ENCODE assay signal across 11 cellular contexts in genomic region chr22:46681010-46681409, GRCh38. TPM values are rescaled to one million over a fixed set of nuclear protein-coding genes. Genes with fewer than 3 reads are reported as not detected.
DNase-seq lines count a peak whose midpoint lies in the region; ATAC-seq and TF ChIP-seq lines count a peak whose summit lies in the region.
"Had no signal": no experiment of that assay in that cellular context is flagged by ENCODE, and none has a peak within 500 bp of the region (broad histone marks: within the 10 kb centered on the region; RNA-seq: fewer than 3 reads in every experiment).

No MANE protein-coding gene starts in this region.

- no peaks in the 10 kb centered on the region for H3K9me3 ChIP-seq in CD4-positive, alpha-beta T cell (ENCODE audit: control insufficient read depth, low read length)
- H3K9me3 ChIP-seq in SK-N-SH, result no peaks in the 10 kb centered on the region
- H3K9me3 ChIP-seq: gastroesophageal sphincter had no signal

- DNase-seq in CD4-positive, alpha-beta T cell, result no peak
- DNase-seq in GM13976 (ENCODE audit: low spot score) (peak; percentile 66), SK-N-SH (peak; percentile 78), fibroblast of pulmonary artery (ENCODE audit: low read depth) (no peak), GOT3 (lab: John Stamatoyannopoulos, UW) (no peak), posterior vena cava (ENCODE audit: low spot score) (no peak)

- H3K27ac ChIP-seq in CD4-positive, alpha-beta T cell (ENCODE audit: low read depth, low read length), result no peak overlapping the region
- H3K27ac ChIP-seq in SK-N-SH (ENCODE audit: low read depth in 2 of 2, low read length in 1 of 2), result no peak overlapping the region
- H3K27ac ChIP-seq: gastroesophageal sphincter had no signal

- WGBS in SK-N-SH (ENCODE audit: low lambda C conversion rate), result 92% methylated on average over 5 of the region's 7 CpGs

- no peaks in the 10 kb centered on the region for H4K20me1 ChIP-seq in SK-N-SH (ENCODE audit: insufficient read depth)

- no peak overlapping the region for H2AFZ ChIP-seq in SK-N-SH (ENCODE audit: low read depth)

- in situ Hi-C loops in GM13976 (cut with MboI; ENCODE audit: low sequenced_read_pairs, unreplicated experiment), result loop anchor here (10.0 kb wide), 1 partner anchor 116 kb away; no protein-coding TSS in a partner anchor

- peaks cover 0 to 11% of the 10 kb centered on the region in 2 experiments for H3K36me3 ChIP-seq in SK-N-SH (replicated peaks in 1 of 2; ENCODE audit: control insufficient read depth in 1 of 2, insufficient read depth in 2 of 2, low read length in 1 of 2)

- CTCF ChIA-PET in CD4-positive, alpha-beta T cell (lab: Charles Lee), result interaction anchor here (0.7 kb wide), 1 partner anchor 79 kb away, joined by 3 read pairs; no protein-coding TSS in a partner anchor
- CTCF ChIA-PET in SK-N-SH (lab: Yijun Ruan, JAX), result interaction anchor here (0.5 to 4.0 kb wide), 6 partner anchors 10 to 125 kb away, joined by 3 to 21 read pairs (median 4); no protein-coding TSS in a partner anchor

- peaks cover 20% of the 10 kb centered on the region for H3K36me3 Mint-ChIP-seq in CD4-positive, alpha-beta T cell (ENCODE audit: low read depth)

- TF ChIP-seq RAD21 in SK-N-SH (IDR thresholded peaks at IDR 0.05; ENCODE audit: low read length), result peak; percentile 27; the same call in 1 of the 2 replicates

- no peak for TF ChIP-seq EP300 in SK-N-SH (IDR thresholded peaks at IDR 0.05; ENCODE audit: borderline replicate concordance in 1 of 2, low read depth in 1 of 2, low read length in 1 of 2)

- H3K4me3 Mint-ChIP-seq in CD4-positive, alpha-beta T cell, result no peak overlapping the region
- H3K4me3 Mint-ChIP-seq: activated naive CD8-positive, alpha-beta T cell; nephron had no signal

- H3K27me3 ChIP-seq in CD4-positive, alpha-beta T cell (ENCODE audit: control insufficient read depth, insufficient read depth, low read length), result no peaks in the 10 kb centered on the region
- H3K27me3 ChIP-seq in SK-N-SH (ENCODE audit: insufficient read depth), result no peaks in the 10 kb centered on the region
- H3K27me3 ChIP-seq: gastroesophageal sphincter had no signal

- H3K4me2 ChIP-seq in SK-N-SH, result no peak overlapping the region

- peaks cover 5% of the 10 kb centered on the region for H3F3A ChIP-seq in SK-N-SH (replicated peaks; ENCODE audit: insufficient read depth)

- H3K4me3 ChIP-seq in SK-N-SH (ENCODE audit: low read depth in 2 of 2, low read length in 1 of 2) (no peak overlapping the region), fibroblast of pulmonary artery (replicated peaks; ENCODE audit: low read depth, low read length) (no peak overlapping the region)
- H3K4me3 ChIP-seq: gastroesophageal sphincter had no signal

- no peaks in the 10 kb centered on the region for H3K79me2 ChIP-seq in SK-N-SH (ENCODE audit: insufficient read depth)

- H3K4me1 Mint-ChIP-seq in CD4-positive, alpha-beta T cell (ENCODE audit: low read depth), result peaks cover 22% of the 10 kb centered on the region
- H3K4me1 Mint-ChIP-seq: nephron had no signal

- intact Hi-C loops in CD4-positive, alpha-beta T cell (cut with DNase I, micrococcal nuclease), result no loop called here
- intact Hi-C loops in posterior vena cava (cut with DNase I), result no loop called here

- ATAC-seq in CD4-positive, alpha-beta T cell (ENCODE audit: poor library complexity), result no peak
- ATAC-seq in HG02623 (IDR thresholded peaks at IDR 0.05; ENCODE audit: unreplicated experiment) (no peak), GM21619 (IDR thresholded peaks at IDR 0.05; ENCODE audit: unreplicated experiment) (no peak)
- ATAC-seq: gastroesophageal sphincter had no signal

- POLR2A ChIA-PET in CD4-positive, alpha-beta T cell (lab: Charles Lee), result interaction anchor here (1.0 kb wide), 1 partner anchor 58 kb away, joined by 3 read pairs; no protein-coding TSS in a partner anchor
- POLR2A ChIA-PET in SK-N-SH (lab: Yijun Ruan, JAX), result no interaction called here

- no peaks in the 10 kb centered on the region for H3K27me3 Mint-ChIP-seq in CD4-positive, alpha-beta T cell
- H3K27me3 Mint-ChIP-seq: activated naive CD8-positive, alpha-beta T cell had no signal

- peak overlapping the region; percentile 56 for H3K27ac Mint-ChIP-seq in CD4-positive, alpha-beta T cell
- H3K27ac Mint-ChIP-seq: activated naive CD8-positive, alpha-beta T cell; nephron had no signal

- no peak for TF ChIP-seq CTCF in CD4-positive, alpha-beta T cell (IDR thresholded peaks at IDR 0.05)
- peak; percentile 51 for TF ChIP-seq CTCF in GM13976 (IDR thresholded peaks at IDR 0.05; ENCODE audit: borderline replicate concordance, control extremely low read depth, extremely low read depth, insufficient read depth, missing control alignments)
- peak; percentile 53 for TF ChIP-seq CTCF in SK-N-SH (IDR thresholded peaks at IDR 0.05)
- peak; percentile 17 for TF ChIP-seq CTCF in fibroblast of pulmonary artery (IDR thresholded peaks at IDR 0.05; ENCODE audit: low read length, missing control alignments)

- H3K9me2 ChIP-seq in SK-N-SH, result no peaks in the 10 kb centered on the region

- no peaks in the 10 kb centered on the region; a peak in 1 of 4 replicates for H3K4me1 ChIP-seq in SK-N-SH (ENCODE audit: control insufficient read depth in 1 of 2, insufficient read depth in 2 of 2, low read depth in 1 of 2, low read length in 1 of 2)

- H3K9me3 Mint-ChIP-seq in CD4-positive, alpha-beta T cell, result no peaks in the 10 kb centered on the region
- H3K9me3 Mint-ChIP-seq: nephron had no signal

- no peak overlapping the region for H3K9ac ChIP-seq in SK-N-SH

TF ChIP-seq in SK-N-SH, 30 proteins besides CTCF, POLR2A, EP300 and RAD21 (continues in another document):
- TF ChIP-seq REST (IDR thresholded peaks at IDR 0.05; ENCODE audit: low read depth, low read length) (no peak), FOSL2 (IDR thresholded peaks at IDR 0.05; ENCODE audit: borderline replicate concordance, low read depth) (no peak), ZBTB33 (IDR thresholded peaks at IDR 0.05; ENCODE audit: borderline replicate concordance, low read depth) (no peak), MXI1 (IDR thresholded peaks at IDR 0.05; ENCODE audit: low read depth, low read length) (no peak), SIN3A (IDR thresholded peaks at IDR 0.05; ENCODE audit: borderline replicate concordance, low read depth, low read length) (no peak), GATA2 (CRISPR knock-in tag; IDR thresholded peaks at IDR 0.05) (no peak), USF2 (IDR thresholded peaks at IDR 0.05; ENCODE audit: borderline replicate concordance, low read depth, low read length) (no peak), NFIC (IDR thresholded peaks at IDR 0.05; ENCODE audit: borderline replicate concordance) (no peak), SMC3 (IDR thresholded peaks at IDR 0.05; ENCODE audit: low read depth, low read length) (no peak)

RNA-seq across cellular contexts. Expression of gene CERK, which starts 57.0 kb away (rescaled TPM):
- total RNA-seq in CD4-positive, alpha-beta T cell, result 10 to 100 TPM; 84.6 to 88.5 TPM
- polyA plus RNA-seq in SK-N-SH (2012; rRNA removed), result 32.6 and 33.4 TPM in 2 replicates
- polyA plus RNA-seq in SK-N-SH (2012; cell fraction: cytosol; rRNA removed), result 27.7 and 36.1 TPM in 2 replicates
- polyA plus RNA-seq in SK-N-SH (2012; cell fraction: nucleus; rRNA removed), result 23.4 and 24.7 TPM in 2 replicates
- total RNA-seq in posterior vena cava, result 10 to 100 TPM; 25.4 to 36.4 TPM

Comparison
In these comparisons a context has a peak if more than half of its experiments do, and no peak if none do; other contexts are left out.
1. DNase-seq: peak in GM13976 (single experiment) and SK-N-SH (single experiment); none in CD4-positive, alpha-beta T cell (0 of 10), fibroblast of pulmonary artery (single experiment), GOT3 (single experiment) and posterior vena cava (single experiment).